In the genomic region with DNA sequence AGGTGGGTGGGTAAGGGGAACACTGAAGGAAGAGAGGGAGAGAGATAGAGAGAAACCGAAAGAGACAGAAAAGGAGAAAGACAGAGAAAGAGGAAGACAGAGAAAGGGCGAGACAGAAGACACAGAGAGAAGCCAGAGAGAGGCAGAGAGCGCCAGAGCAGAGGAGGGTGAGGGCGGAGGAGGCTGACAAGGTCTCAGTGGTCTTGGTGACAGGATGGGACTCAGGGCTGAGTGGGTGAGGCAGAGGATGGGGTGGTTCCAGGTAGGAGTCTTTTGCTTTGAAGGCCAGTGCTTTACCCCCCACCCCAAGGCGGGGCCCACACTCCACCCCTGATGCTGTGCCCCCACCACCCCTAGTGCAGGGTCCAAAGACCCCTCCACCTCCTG, we compare ENCODE assay signal across 12 cellular contexts. TPM values are rescaled to one million over a fixed set of nuclear protein-coding genes. Genes with fewer than 3 reads are reported as not detected.
DNase-seq lines count a peak whose midpoint lies in the region; ATAC-seq, FAIRE-seq and TF ChIP-seq lines count a peak whose summit lies in the region.
"Had no signal": no experiment of that assay in that cellular context is flagged by ENCODE, and none has a peak within 500 bp of the region (broad histone marks: within the 10 kb centered on the region; RNA-seq: fewer than 3 reads in every experiment).

No MANE protein-coding gene starts in this region.

- dilution Hi-C loops in keratinocyte (cut with MboI; ENCODE audit: extremely low pct_ligation_motif_present, low sequenced_read_pairs), result no loop called here

- H4K20me1 ChIP-seq in keratinocyte (ENCODE audit: control insufficient read depth, extremely low read depth, insufficient read depth, low read length), result no peaks in the 10 kb centered on the region

- no peak for ATAC-seq in WTC11
- no peak for ATAC-seq in HG03457 (IDR thresholded peaks at IDR 0.05; ENCODE audit: unreplicated experiment)

- H3K4me3 ChIP-seq in keratinocyte (ENCODE audit: control insufficient read depth in 2 of 3, extremely low read depth in 1 of 3, insufficient read depth in 2 of 3, low read depth in 1 of 3, low read length in 3 of 3) (peak overlapping the region; percentile 40 to 59 (median 56)), suprapubic skin (peak overlapping the region; percentile 44)

- no peaks in the 10 kb centered on the region for H3K27me3 ChIP-seq in keratinocyte (ENCODE audit: control insufficient read depth, extremely low read depth, insufficient read depth, low read length)
- H3K27me3 ChIP-seq in suprapubic skin, result no peaks in the 10 kb centered on the region
- H3K27me3 ChIP-seq: SJSA1 had no signal

- peaks cover 3% of the 10 kb centered on the region for H3K79me2 ChIP-seq in keratinocyte (ENCODE audit: control insufficient read depth, insufficient read depth, low read length)

- no peak overlapping the region for H3K4me3 Mint-ChIP-seq in activated T-cell treated with anti-CD3 and anti-CD28 coated beads, Interleukin-2, amount 50 U/mL, for 24 hours
- no peak overlapping the region for H3K4me3 Mint-ChIP-seq in WTC11
- H3K4me3 Mint-ChIP-seq: activated naive CD8-positive, alpha-beta T cell had no signal

- H3K27me3 Mint-ChIP-seq in activated T-cell treated with anti-CD3 and anti-CD28 coated beads, Interleukin-2, amount 50 U/mL, for 24 hours, result peaks cover 43% of the 10 kb centered on the region
- H3K27me3 Mint-ChIP-seq in WTC11 (ENCODE audit: low read depth), result no peaks in the 10 kb centered on the region
- H3K27me3 Mint-ChIP-seq: activated naive CD8-positive, alpha-beta T cell had no signal

- FAIRE-seq in keratinocyte (lab: Jason Lieb, UNC), result no peak

- H3K36me3 Mint-ChIP-seq in activated T-cell treated with anti-CD3 and anti-CD28 coated beads, Interleukin-2, amount 50 U/mL, for 24 hours (ENCODE audit: low read depth), result no peaks in the 10 kb centered on the region
- no peaks in the 10 kb centered on the region for H3K36me3 Mint-ChIP-seq in WTC11
- H3K36me3 Mint-ChIP-seq: activated naive CD8-positive, alpha-beta T cell had no signal

- POLR2A ChIA-PET in WTC11 (lab: Charles Lee), result no interaction called here

- H3K27ac ChIP-seq in keratinocyte (ENCODE audit: control insufficient read depth, insufficient read depth, low read length) (no peak overlapping the region), suprapubic skin (no peak overlapping the region)

- H3K9me3 ChIP-seq in keratinocyte (ENCODE audit: control insufficient read depth, low read depth, low read length), result no peaks in the 10 kb centered on the region
- H3K9me3 ChIP-seq in suprapubic skin, result no peaks in the 10 kb centered on the region
- H3K9me3 ChIP-seq: SJSA1 had no signal

- H3K4me2 ChIP-seq in keratinocyte (ENCODE audit: control insufficient read depth, extremely low read depth, insufficient read depth, low read depth, low read length), result peak overlapping the region; percentile 65

- H3K4me1 ChIP-seq in keratinocyte (ENCODE audit: control insufficient read depth, extremely low read depth, insufficient read depth, low read length) (peaks cover 8% of the 10 kb centered on the region), suprapubic skin (peaks cover 24% of the 10 kb centered on the region)

- no peak overlapping the region for H2AFZ ChIP-seq in keratinocyte (ENCODE audit: control insufficient read depth, low read length)

- peak overlapping the region; percentile 23 for H3K27ac Mint-ChIP-seq in activated T-cell treated with anti-CD3 and anti-CD28 coated beads, Interleukin-2, amount 50 U/mL, for 24 hours
- peak overlapping the region; percentile 17; the same call in 1 of the 2 replicates for H3K27ac Mint-ChIP-seq in WTC11
- H3K27ac Mint-ChIP-seq: activated naive CD8-positive, alpha-beta T cell had no signal

- no peak overlapping the region for H3K9ac ChIP-seq in keratinocyte (ENCODE audit: control insufficient read depth, extremely low read depth, insufficient read depth, low read length)

- WGBS in suprapubic skin, result 62% methylated on average over 5 of the region's 5 CpGs

- TF ChIP-seq CTCF in WTC11 (IDR thresholded peaks at IDR 0.05) (no peak), keratinocyte (optimal IDR thresholded peaks at IDR 0.05 in 1 of 3, IDR thresholded peaks at IDR 0.05 in 1 of 3, conservative IDR thresholded peaks at IDR 0.05 in 1 of 3; ENCODE audit: extremely low read depth in 1 of 3, insufficient read depth in 2 of 3, low read length in 3 of 3) (no peak), suprapubic skin (IDR thresholded peaks at IDR 0.05) (no peak)

- H3K9me1 ChIP-seq in keratinocyte (ENCODE audit: control insufficient read depth, extremely low read depth, insufficient read depth, low read length), result no peaks in the 10 kb centered on the region

- no peaks in the 10 kb centered on the region for H3K36me3 ChIP-seq in keratinocyte (ENCODE audit: control insufficient read depth in 2 of 2, extremely low read depth in 1 of 2, insufficient read depth in 2 of 2, low read length in 2 of 2)
- no peaks in the 10 kb centered on the region for H3K36me3 ChIP-seq in suprapubic skin
- H3K36me3 ChIP-seq: SJSA1 had no signal

- TF ChIP-seq POLR2A in suprapubic skin (IDR thresholded peaks at IDR 0.05), result no peak

- no peaks in the 10 kb centered on the region for H3K9me3 Mint-ChIP-seq in activated T-cell treated with anti-CD3 and anti-CD28 coated beads, Interleukin-2, amount 50 U/mL, for 24 hours
- no peaks in the 10 kb centered on the region for H3K9me3 Mint-ChIP-seq in WTC11

- TF ChIP-seq EP300 in suprapubic skin (IDR thresholded peaks at IDR 0.05), result no peak

- peaks cover 6% of the 10 kb centered on the region for H3K4me1 Mint-ChIP-seq in activated T-cell treated with anti-CD3 and anti-CD28 coated beads, Interleukin-2, amount 50 U/mL, for 24 hours (ENCODE audit: low read depth)
- peaks cover 22% of the 10 kb centered on the region for H3K4me1 Mint-ChIP-seq in WTC11

- CTCF ChIA-PET in WTC11 (lab: Charles Lee), result interaction anchor here (0.9 to 3.0 kb wide), 4 partner anchors 14 to 201 kb away, joined by 3 to 12 read pairs (median 8); no protein-coding TSS in a partner anchor

- no peak for DNase-seq in activated T-cell treated with anti-CD3 and anti-CD28 coated beads, Interleukin-2, amount 50 U/mL, for 24 hours
- DNase-seq in activated T-cell treated with anti-CD3 and anti-CD28 coated beads for 4 hours, result no peak
- no peak for DNase-seq in WTC11 (ENCODE audit: low spot score)
- no peak for DNase-seq in keratinocyte (ENCODE audit: low read depth, low spot score)
- DNase-seq in suprapubic skin (ENCODE audit: low spot score in 2 of 2), result no peak
- no peak for DNase-seq in HCEC 1CT
- DNase-seq in DMS79 (lab: John Stamatoyannopoulos, UW), result no peak
- DNase-seq: NCI-H1436; stimulated activated naive CD4-positive, alpha-beta T cell had no signal

TF ChIP-seq in WTC11, 78 proteins besides CTCF, POLR2A, EP300 and RAD21:
- no peak for TF ChIP-seq FOXP1 (CRISPR knock-in tag; IDR thresholded peaks at IDR 0.05; ENCODE audit: borderline replicate concordance)
- no peak for TF ChIP-seq SP1 (CRISPR knock-in tag; conservative IDR thresholded peaks at IDR 0.05)
- TF ChIP-seq, protein P1, sequence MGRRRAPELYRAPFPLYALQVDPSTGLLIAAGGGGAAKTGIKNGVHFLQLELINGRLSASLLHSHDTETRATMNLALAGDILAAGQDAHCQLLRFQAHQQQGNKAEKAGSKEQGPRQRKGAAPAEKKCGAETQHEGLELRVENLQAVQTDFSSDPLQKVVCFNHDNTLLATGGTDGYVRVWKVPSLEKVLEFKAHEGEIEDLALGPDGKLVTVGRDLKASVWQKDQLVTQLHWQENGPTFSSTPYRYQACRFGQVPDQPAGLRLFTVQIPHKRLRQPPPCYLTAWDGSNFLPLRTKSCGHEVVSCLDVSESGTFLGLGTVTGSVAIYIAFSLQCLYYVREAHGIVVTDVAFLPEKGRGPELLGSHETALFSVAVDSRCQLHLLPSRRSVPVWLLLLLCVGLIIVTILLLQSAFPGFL (CRISPR knock-in tag; IDR thresholded peaks at IDR 0.05; ENCODE audit: borderline replicate concordance), result no peak
- TF ChIP-seq NFATC4 (CRISPR knock-in tag; IDR thresholded peaks at IDR 0.05), result no peak
- TF ChIP-seq ZBTB21 (CRISPR knock-in tag; IDR thresholded peaks at IDR 0.05; ENCODE audit: borderline replicate concordance), result no peak

RNA-seq across cellular contexts. Expression of a gene that starts 1.1 kb away (rescaled TPM):
- total RNA-seq in WTC11 (2021) (22.0 to 48.2 TPM (median 23.3 TPM) in 3 replicates), suprapubic skin (10 to 100 TPM; 24.4 to 42.1 (median 28.9) TPM)
- polyA plus RNA-seq in keratinocyte, result 3.9 to 7.7 TPM (median 4.7 TPM) in 3 replicates
- polyA plus RNA-seq in keratinocyte (2011; ENCODE audit: low read depth), result 2.5 TPM
- 5.1 and 6.0 TPM in 2 replicates for polyA plus RNA-seq in keratinocyte (2011; cell fraction: cytosol; rRNA removed)
- polyA plus RNA-seq in keratinocyte (2011; cell fraction: nucleus; rRNA removed), result 10.2 and 13.5 TPM in 2 replicates
- 7.0 and 7.7 TPM in 2 replicates for polyA plus RNA-seq in keratinocyte (2012; ENCODE audit: low replicate concordance)
- 5.5 to 6.9 TPM (median 6.3 TPM) in 3 replicates for polyA minus RNA-seq in keratinocyte
- 10.9 TPM for polyA minus RNA-seq in keratinocyte (2011; cell fraction: cytosol; rRNA and poly(A)+ RNA removed)
- 10.3 and 11.1 TPM in 2 replicates for polyA minus RNA-seq in keratinocyte (2011; cell fraction: nucleus; rRNA and poly(A)+ RNA removed)

RNA-seq across cellular contexts. Expression of a gene that starts 55.3 kb away (rescaled TPM):
- total RNA-seq in WTC11 (2021), result 100 to 112 TPM (median 108 TPM) in 3 replicates
- 44.0 to 48.3 TPM (median 46.0 TPM) in 3 replicates for polyA plus RNA-seq in keratinocyte
- 48.1 TPM for polyA plus RNA-seq in keratinocyte (2011; ENCODE audit: low read depth)
- 24.2 TPM in 2 replicates for polyA plus RNA-seq in keratinocyte (2011; cell fraction: cytosol; rRNA removed)
- 155 and 158 TPM in 2 replicates for polyA plus RNA-seq in keratinocyte (2011; cell fraction: nucleus; rRNA removed)
- polyA plus RNA-seq in keratinocyte (2012; ENCODE audit: low replicate concordance), result 44.1 and 53.6 TPM in 2 replicates
- 95.0 to 134 TPM (median 98.4 TPM) in 3 replicates for polyA minus RNA-seq in keratinocyte
- polyA minus RNA-seq in keratinocyte (2011; cell fraction: cytosol; rRNA and poly(A)+ RNA removed), result 54.9 TPM
- 95.6 and 101 TPM in 2 replicates for polyA minus RNA-seq in keratinocyte (2011; cell fraction: nucleus; rRNA and poly(A)+ RNA removed)
- 100 to 1,000 TPM; 126 to 318 (median 160) TPM for total RNA-seq in suprapubic skin
